In the genomic region with DNA sequence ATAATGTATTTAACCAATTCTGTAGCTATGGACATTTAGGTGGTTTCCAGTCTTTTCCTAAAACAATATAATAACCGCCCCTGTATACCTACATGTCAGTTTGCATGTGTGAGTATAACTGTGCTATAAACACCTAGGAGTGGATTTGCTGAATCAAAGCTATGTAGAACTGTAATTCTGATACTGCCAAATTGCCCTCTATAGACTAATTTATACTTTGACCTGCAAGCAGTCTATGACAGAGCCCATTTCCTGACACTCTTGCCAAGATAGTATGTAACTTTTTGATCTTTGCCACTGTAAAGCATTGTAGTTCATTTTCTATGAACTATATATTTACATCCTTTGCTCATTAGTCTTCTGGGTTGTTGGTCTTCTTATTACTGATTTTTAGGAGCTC, we compare ENCODE assay signal across 20 cellular contexts. TPM values are rescaled to one million over a fixed set of nuclear protein-coding genes. Genes with fewer than 3 reads are reported as not detected.
DNase-seq lines count a peak whose midpoint lies in the region; ATAC-seq, FAIRE-seq and TF ChIP-seq lines count a peak whose summit lies in the region.
"Had no signal": no experiment of that assay in that cellular context is flagged by ENCODE, and none has a peak within 500 bp of the region (broad histone marks: within the 10 kb centered on the region; RNA-seq: fewer than 3 reads in every experiment).

No MANE protein-coding gene starts in this region.

- no peak for TF ChIP-seq POLR2A in GM12878 (IDR thresholded peaks at IDR 0.05; ENCODE audit: low read depth, low read length)

- intact Hi-C loops in GM12878 (cut with micrococcal nuclease; ENCODE audit: unreplicated experiment) (no loop called here), pancreas (cut with DNase I) (no loop called here)

- TF ChIP-seq CTCF in KMS-11 (conservative IDR thresholded peaks at IDR 0.05; ENCODE audit: low read depth, low read length) (no peak), GM12878 (IDR thresholded peaks at IDR 0.05 in 2 of 3, conservative IDR thresholded peaks at IDR 0.05 in 1 of 3; ENCODE audit: control insufficient read depth in 2 of 3, extremely low read depth in 1 of 3, insufficient read depth in 1 of 3, low read depth in 3 of 3, low read length in 3 of 3) (no peak), foreskin keratinocyte (conservative IDR thresholded peaks at IDR 0.05) (no peak), pancreas (IDR thresholded peaks at IDR 0.05) (no peak)

- H4K20me1 ChIP-seq in KMS-11 (ENCODE audit: insufficient read depth) (no peaks in the 10 kb centered on the region), GM12878 (ENCODE audit: control insufficient read depth, insufficient read depth) (no peaks in the 10 kb centered on the region)

- H3K4me3 ChIP-seq in KMS-11 (IDR thresholded peaks at IDR 0.05; ENCODE audit: insufficient read depth, low read depth, low read length): no peak overlapping the region
- no peak overlapping the region for H3K4me3 ChIP-seq in GM12878
- H3K4me3 ChIP-seq in pancreas: no peak overlapping the region
- H3K4me3 ChIP-seq: GM23248, HAP-1 had no signal

- no peaks in the 10 kb centered on the region for H3K27me3 ChIP-seq in KMS-11 (ENCODE audit: insufficient read depth, low read depth)
- H3K27me3 ChIP-seq in GM12878 (replicated peaks in 1 of 2; ENCODE audit: control insufficient read depth in 2 of 2, insufficient read depth in 2 of 2, low read length in 1 of 2): no peaks in the 10 kb centered on the region
- H3K27me3 ChIP-seq in foreskin keratinocyte: no peaks in the 10 kb centered on the region
- no peaks in the 10 kb centered on the region for H3K27me3 ChIP-seq in pancreas

- H3K27ac ChIP-seq in KMS-11: peak overlapping the region; percentile 92
- H3K27ac ChIP-seq in GM12878 (ENCODE audit: control insufficient read depth, insufficient read depth): no peak overlapping the region
- H3K27ac ChIP-seq in foreskin keratinocyte: no peak overlapping the region
- no peak overlapping the region for H3K27ac ChIP-seq in pancreas
- H3K27ac ChIP-seq: GM23248 had no signal

- no peak for TF ChIP-seq RAD21 in GM12878 (IDR thresholded peaks at IDR 0.05; ENCODE audit: insufficient read depth, low read depth, low read length)

- ATAC-seq in GM12878 (peak; percentile 70), foreskin keratinocyte (peak; percentile 44), pancreas (no peak)
- no peak for ATAC-seq in stimulated activated naive CD8-positive, alpha-beta T cell treated with anti-CD3 and anti-CD28 coated beads, Interleukin-15, amount 100 ng/mL, for 72 hours

- peak overlapping the region; percentile 56; the same call in 1 of the 2 replicates for H3K9ac ChIP-seq in KMS-11
- no peak overlapping the region for H3K9ac ChIP-seq in GM12878 (ENCODE audit: control insufficient read depth, insufficient read depth, low read length)
- H3K9ac ChIP-seq: GM23248 had no signal

- H2AFZ ChIP-seq in KMS-11 (ENCODE audit: low read depth): no peak overlapping the region
- no peak overlapping the region for H2AFZ ChIP-seq in GM12878 (ENCODE audit: control insufficient read depth, low read depth, low read length)
- H2AFZ ChIP-seq: GM23248 had no signal

- 0% methylated on average over 1 of the region's 1 CpG for WGBS in GM12878 (ENCODE audit: insufficient coverage, insufficient replicate concordance, low lambda C conversion rate, missing lambda C conversion rate)
- WGBS in pancreas, 2 donors: 89 to 91% methylated on average over 1 of the region's 1 CpG

- H3K4me1 Mint-ChIP-seq in stimulated activated naive CD8-positive, alpha-beta T cell treated with anti-CD3 and anti-CD28 coated beads, Interleukin-15, amount 100 ng/mL, for 72 hours: no peaks in the 10 kb centered on the region
- H3K4me1 Mint-ChIP-seq: CD4-positive, CD25-positive, alpha-beta regulatory T cell; CD8-positive, alpha-beta memory T cell had no signal

- FAIRE-seq in GM12878 (lab: Jason Lieb, UNC): no peak
- peak; percentile 9 for FAIRE-seq in pancreas (lab: Jason Lieb, UNC)
- FAIRE-seq in RCC 7860 (lab: Jason Lieb, UNC): no peak
- FAIRE-seq: G401.6 had no signal

- H3K4me1 ChIP-seq in KMS-11 (ENCODE audit: low read depth, poor library complexity, severe bottlenecking): peaks cover 85% of the 10 kb centered on the region
- H3K4me1 ChIP-seq in GM12878 (ENCODE audit: control insufficient read depth, insufficient read depth, low read length): no peaks in the 10 kb centered on the region
- peaks cover 8% of the 10 kb centered on the region for H3K4me1 ChIP-seq in foreskin keratinocyte
- H3K4me1 ChIP-seq in pancreas: no peaks in the 10 kb centered on the region
- H3K4me1 ChIP-seq: BE2C, HAP-1 had no signal

- H3K79me2 ChIP-seq in KMS-11 (ENCODE audit: insufficient read depth, low read depth): no peaks in the 10 kb centered on the region
- no peaks in the 10 kb centered on the region for H3K79me2 ChIP-seq in GM12878 (ENCODE audit: control insufficient read depth, insufficient read depth, low read length)

- RAD21 ChIA-PET in GM12878 (lab: Charles Lee; ENCODE audit: unreplicated experiment): no interaction called here

- DNase-seq in GM12878 (ENCODE audit: low read depth, low spot score) (no peak), foreskin keratinocyte (no peak), pancreas (no peak), RCC 7860 (ENCODE audit: low spot score) (no peak), ureter (ENCODE audit: low spot score) (no peak), DMS53 treated with DMSO at 0.1 percent for 48 hours (lab: John Stamatoyannopoulos, UW; ENCODE audit: unreplicated experiment) (no peak)
- no peak for DNase-seq in stimulated activated naive CD8-positive, alpha-beta T cell treated with anti-CD3 and anti-CD28 coated beads, Interleukin-15, amount 100 ng/mL, for 72 hours
- DNase-seq: ACHN; BE2C; C1 segment of cervical spinal cord; CD4-positive, CD25-positive, alpha-beta regulatory T cell; CD8-positive, alpha-beta memory T cell; COR-L47; DMS 273 treated with DMSO at 0.1 percent for 48 hours; DMS53; GM23248 had no signal

- CTCF ChIA-PET in GM12878 (lab: Yijun Ruan, JAX): interaction anchor here (0.6 to 2.2 kb wide), 3 partner anchors 10 to 79 kb away, joined by 3 to 7 read pairs (median 4); no protein-coding TSS in a partner anchor

- TF ChIP-seq EP300 in GM12878 (IDR thresholded peaks at IDR 0.05; ENCODE audit: borderline replicate concordance in 1 of 2, control insufficient read depth in 1 of 2, low read depth in 2 of 2, low read length in 2 of 2): no peak

- SMC1A ChIA-PET in GM12878 (lab: Charles Lee; ENCODE audit: uncharacterized antibody, unreplicated experiment): interaction anchor here (0.7 to 1.3 kb wide), 4 partner anchors 9 to 17 kb away, joined by 3 to 7 read pairs (median 4); no protein-coding TSS in a partner anchor

- BruUV-seq in GM12878 (replicated peaks; lab: Mats Ljungman, UMichigan): no TSS peak

- peak overlapping the region; percentile 63 for H3K4me2 ChIP-seq in KMS-11
- no peak overlapping the region for H3K4me2 ChIP-seq in GM12878 (ENCODE audit: control insufficient read depth, insufficient read depth)

- H3K27me3 Mint-ChIP-seq in stimulated activated naive CD8-positive, alpha-beta T cell treated with anti-CD3 and anti-CD28 coated beads, Interleukin-15, amount 100 ng/mL, for 72 hours: peaks cover 7% of the 10 kb centered on the region

- 0 out of 2 replicates have a peak, but pooled peaks cover 5% of the 10 kb centered on the region for H3K36me3 ChIP-seq in KMS-11 (ENCODE audit: insufficient read depth)
- no peaks in the 10 kb centered on the region for H3K36me3 ChIP-seq in GM12878 (ENCODE audit: control insufficient read depth in 2 of 2, insufficient read depth in 2 of 2, low read length in 1 of 2)
- H3K36me3 ChIP-seq in pancreas: no peaks in the 10 kb centered on the region
- H3K36me3 ChIP-seq: BE2C had no signal

- H3K9me3 ChIP-seq in GM12878 (replicated peaks; ENCODE audit: control insufficient read depth, insufficient read depth, low read length): no peaks in the 10 kb centered on the region
- no peaks in the 10 kb centered on the region for H3K9me3 ChIP-seq in pancreas
- H3K9me3 ChIP-seq: BE2C, HAP-1 had no signal

- in situ Hi-C loops in GM12878 (cut with MboI): no loop called here

- H3K27ac Mint-ChIP-seq in stimulated activated naive CD8-positive, alpha-beta T cell treated with anti-CD3 and anti-CD28 coated beads, Interleukin-15, amount 100 ng/mL, for 72 hours: no peak overlapping the region
- H3K27ac Mint-ChIP-seq: CD4-positive, CD25-positive, alpha-beta regulatory T cell; CD8-positive, alpha-beta memory T cell had no signal

- H3K4me3 Mint-ChIP-seq in stimulated activated naive CD8-positive, alpha-beta T cell treated with anti-CD3 and anti-CD28 coated beads, Interleukin-15, amount 100 ng/mL, for 72 hours: no peak overlapping the region
- H3K4me3 Mint-ChIP-seq: CD4-positive, CD25-positive, alpha-beta regulatory T cell had no signal

- no peaks in the 10 kb centered on the region for H3K9me3 Mint-ChIP-seq in stimulated activated naive CD8-positive, alpha-beta T cell treated with anti-CD3 and anti-CD28 coated beads, Interleukin-15, amount 100 ng/mL, for 72 hours
- H3K9me3 Mint-ChIP-seq: CD8-positive, alpha-beta memory T cell had no signal

- POLR2A ChIA-PET in GM12878 (lab: Charles Lee): interaction anchor here (1.3 kb wide), 1 partner anchor 19 kb away, joined by 5 read pairs; a partner anchor contains a TSS

RNA-seq across cellular contexts. Expression of a gene that starts 19.5 kb away (rescaled TPM):
- total RNA-seq in GM12878 (2013; cell fraction: nucleolus; rRNA removed): 1.0 and 2.1 TPM in 2 replicates
- total RNA-seq in GM12878 (2014; rRNA removed) (0.62 and 0.82 TPM in 2 replicates), GM12878 (2014; rRNA removed; fragmentation: Illumina TruSeq; extraction: Trizol) (0.46 and 0.58 TPM in 2 replicates), GM12878 (2021) (0.66 and 0.74 TPM in 2 replicates), foreskin keratinocyte (138 and 276 TPM in 2 replicates), pancreas (1 to 10 TPM; 1.5 to 5.6 (median 2.6) TPM), ureter (41.8 TPM)
- not detected for polyA plus RNA-seq in GM12878 (2011; ENCODE audit: low read depth)
- polyA plus RNA-seq in GM12878 (2011; rRNA removed) (2.0 and 3.1 TPM in 2 replicates), GM12878 (2014; fragmentation: Illumina TruSeq; extraction: Trizol) (0.46 and 0.72 TPM in 2 replicates), GM12878 (2014; fragmentation: Nextera tagmentation; extraction: Ambion mirVana) (under 1 TPM; 0.08 to 0.26 TPM), GM12878 (2014; rRNA removed) (0.32 and 1.5 TPM in 2 replicates), GM12878 (2016; fragmentation: Nextera tagmentation; extraction: Ambion mirVana) (under 1 TPM; 0.04 to 0.29 TPM), foreskin keratinocyte (58.5 and 95.3 TPM in 2 replicates), pancreas (1 to 10 TPM in 1 of 2 donors, under 1 TPM in 1; 0.80 to 2.5 TPM)
- polyA plus RNA-seq in GM12878 (2011; cell fraction: cytosol; rRNA removed): 2.4 TPM in 2 replicates
- polyA plus RNA-seq in GM12878 (2011; cell fraction: nucleus; rRNA removed): 2.0 TPM in 2 replicates
- polyA plus RNA-seq in GM12878 (2012): 0.07 TPM in 1 of 2 replicates, not detected in the other
- polyA minus RNA-seq in GM12878 (2011; rRNA and poly(A)+ RNA removed): 1.2 and 1.6 TPM in 2 replicates
- 1.5 and 2.3 TPM in 2 replicates for polyA minus RNA-seq in GM12878 (2011; cell fraction: cytosol; rRNA and poly(A)+ RNA removed)
- polyA minus RNA-seq in GM12878 (2011; cell fraction: nucleus; rRNA and poly(A)+ RNA removed): 0.85 and 0.96 TPM in 2 replicates
- total RNA-seq: CD4-positive, CD25-positive, alpha-beta regulatory T cell had no signal
- polyA plus RNA-seq: CD4-positive, CD25-positive, alpha-beta regulatory T cell; CD8-positive, alpha-beta memory T cell had no signal

RNA-seq across cellular contexts. Expression of a gene that starts 49.4 kb away (rescaled TPM):
- total RNA-seq in GM12878 (2013; cell fraction: nucleolus; rRNA removed): not detected in 2 replicates
- total RNA-seq in GM12878 (2014; rRNA removed): not detected in 2 replicates
- not detected in 2 replicates for total RNA-seq in GM12878 (2014; rRNA removed; fragmentation: Illumina TruSeq; extraction: Trizol)
- not detected in 2 replicates for total RNA-seq in GM12878 (2021)
- not detected for polyA plus RNA-seq in GM12878 (2011; ENCODE audit: low read depth)
- not detected in 2 replicates for polyA plus RNA-seq in GM12878 (2011; rRNA removed)
- 0.01 and 0.02 TPM in 2 replicates for polyA plus RNA-seq in GM12878 (2011; cell fraction: cytosol; rRNA removed)
- polyA plus RNA-seq in GM12878 (2011; cell fraction: nucleus; rRNA removed): 0.06 TPM in 1 of 2 replicates, not detected in the other
- polyA plus RNA-seq in GM12878 (2012): 0.04 and 0.05 TPM in 2 replicates
- not detected in 2 replicates for polyA plus RNA-seq in GM12878 (2014; fragmentation: Illumina TruSeq; extraction: Trizol)
- not detected for polyA plus RNA-seq in GM12878 (2014; fragmentation: Nextera tagmentation; extraction: Ambion mirVana)
- 0.03 TPM in 1 of 2 replicates, not detected in the other for polyA plus RNA-seq in GM12878 (2014; rRNA removed)
- under 1 TPM in 1 of 2 experiments, not detected in 1; 0.11 TPM for polyA plus RNA-seq in GM12878 (2016; fragmentation: Nextera tagmentation; extraction: Ambion mirVana)
- not detected in 2 replicates for polyA minus RNA-seq in GM12878 (2011; rRNA and poly(A)+ RNA removed)
- polyA minus RNA-seq in GM12878 (2011; cell fraction: cytosol; rRNA and poly(A)+ RNA removed): not detected in 2 replicates
- not detected in 2 replicates for polyA minus RNA-seq in GM12878 (2011; cell fraction: nucleus; rRNA and poly(A)+ RNA removed)
- 3.1 and 3.2 TPM in 2 replicates for total RNA-seq in foreskin keratinocyte
- polyA plus RNA-seq in foreskin keratinocyte: 1.3 and 1.5 TPM in 2 replicates
- 1 to 10 TPM; 1.5 to 7.9 (median 2.7) TPM for total RNA-seq in pancreas
- 1 to 10 TPM in 1 of 2 donors, under 1 TPM in 1; 0.66 to 2.7 TPM for polyA plus RNA-seq in pancreas
- total RNA-seq in ureter: not detected
- total RNA-seq: CD4-positive, CD25-positive, alpha-beta regulatory T cell; CD8-positive, alpha-beta memory T cell; GM23248; H4 had no signal
- polyA plus RNA-seq: CD8-positive, alpha-beta memory T cell; GM23248 had no signal

Comparison
In these comparisons a context has a peak if more than half of its experiments do, and no peak if none do; other contexts are left out.
1. ATAC-seq: peak in GM12878 (single experiment) and foreskin keratinocyte (single experiment); none in pancreas (0 of 4) and stimulated activated naive CD8-positive, alpha-beta T cell treated with anti-CD3 and anti-CD28 coated beads, Interleukin-15, amount 100 ng/mL, for 72 hours (single experiment).